26 cellular contexts compared by ENCODE assay signal in genomic region chr16:89023151-89023551, GRCh38. TPM values are rescaled to one million over a fixed set of nuclear protein-coding genes. Genes with fewer than 3 reads are reported as not detected.
DNase-seq lines count a peak whose midpoint lies in the region; ATAC-seq, FAIRE-seq and TF ChIP-seq lines count a peak whose summit lies in the region.
"Had no signal": no experiment of that assay in that cellular context is flagged by ENCODE, and none has a peak within 500 bp of the region (broad histone marks: within the 10 kb centered on the region; RNA-seq: fewer than 3 reads in every experiment).

No MANE protein-coding gene starts in this region.

- H3K9ac ChIP-seq in kidney (ENCODE audit: low read length in 2 of 2) = no peak overlapping the region
- H3K9ac ChIP-seq: SK-N-SH had no signal

- H3K27ac ChIP-seq in RWPE2 (ENCODE audit: poor library complexity, severe bottlenecking) (no peak overlapping the region), kidney (ENCODE audit: low read depth in 2 of 2, low read length in 2 of 2) (no peak overlapping the region)
- H3K27ac ChIP-seq: epithelial cell of prostate, heart right ventricle, right lobe of liver, thyroid gland had no signal

- H3K4me3 ChIP-seq in RWPE2 (ENCODE audit: severe bottlenecking) = no peak overlapping the region
- H3K4me3 ChIP-seq in kidney (ENCODE audit: low read length in 2 of 2) = no peak overlapping the region
- H3K4me3 ChIP-seq: heart right ventricle, right lobe of liver, thyroid gland had no signal

- no peaks in the 10 kb centered on the region for H3K4me1 ChIP-seq in RWPE2 (ENCODE audit: insufficient read depth, poor library complexity, severe bottlenecking)
- H3K4me1 ChIP-seq in kidney (ENCODE audit: control insufficient read depth in 1 of 2, insufficient read depth in 1 of 2, low read depth in 1 of 2, low read length in 2 of 2) = no peaks in the 10 kb centered on the region
- H3K4me1 ChIP-seq: heart right ventricle, right lobe of liver, thyroid gland had no signal

- no peak overlapping the region for H3K4me3 Mint-ChIP-seq in activated naive CD8-positive, alpha-beta T cell
- H3K4me3 Mint-ChIP-seq in activated naive CD8-positive, alpha-beta T cell treated with anti-CD3 and anti-CD28 coated beads for 36 hours = no peak overlapping the region
- no peak overlapping the region for H3K4me3 Mint-ChIP-seq in stimulated activated effector memory CD8-positive, alpha-beta T cell treated with anti-CD3 and anti-CD28 coated beads, Interleukin-12 subunit alpha, Interleukin-12 subunit beta, amount 100 ng/mL, for 72 hours
- H3K4me3 Mint-ChIP-seq: memory B cell; stimulated activated naive CD8-positive, alpha-beta T cell treated with anti-CD3 and anti-CD28 coated beads, Interleukin-15, amount 100 ng/mL, for 72 hours had no signal

- intact Hi-C loops in kidney (cut with DNase I) = no loop called here

- peaks cover 10% of the 10 kb centered on the region for H3K9me3 Mint-ChIP-seq in activated naive CD8-positive, alpha-beta T cell (ENCODE audit: low read depth)
- peaks cover 21% of the 10 kb centered on the region for H3K9me3 Mint-ChIP-seq in activated naive CD8-positive, alpha-beta T cell treated with anti-CD3 and anti-CD28 coated beads for 36 hours
- H3K9me3 Mint-ChIP-seq in stimulated activated effector memory CD8-positive, alpha-beta T cell treated with anti-CD3 and anti-CD28 coated beads, Interleukin-12 subunit alpha, Interleukin-12 subunit beta, amount 100 ng/mL, for 72 hours = peaks cover 9% of the 10 kb centered on the region

- no peaks in the 10 kb centered on the region for H3K36me3 ChIP-seq in RWPE2 (ENCODE audit: low read depth)
- H3K36me3 ChIP-seq in kidney (ENCODE audit: control insufficient read depth in 1 of 2, insufficient read depth in 2 of 2, low read length in 2 of 2) = no peaks in the 10 kb centered on the region
- H3K36me3 ChIP-seq: heart right ventricle, right lobe of liver, thyroid gland had no signal

- peaks cover 4% of the 10 kb centered on the region for H3K36me3 Mint-ChIP-seq in activated naive CD8-positive, alpha-beta T cell
- peaks cover 14% of the 10 kb centered on the region for H3K36me3 Mint-ChIP-seq in activated naive CD8-positive, alpha-beta T cell treated with anti-CD3 and anti-CD28 coated beads for 36 hours
- H3K36me3 Mint-ChIP-seq in stimulated activated effector memory CD8-positive, alpha-beta T cell treated with anti-CD3 and anti-CD28 coated beads, Interleukin-12 subunit alpha, Interleukin-12 subunit beta, amount 100 ng/mL, for 72 hours = peaks cover 16% of the 10 kb centered on the region

- ATAC-seq in RWPE2 (ENCODE audit: low read depth) (no peak), GM19452 (IDR thresholded peaks at IDR 0.05; ENCODE audit: unreplicated experiment) (no peak), HG03565 (IDR thresholded peaks at IDR 0.05; ENCODE audit: unreplicated experiment) (no peak)
- ATAC-seq in stimulated activated effector memory CD8-positive, alpha-beta T cell treated with anti-CD3 and anti-CD28 coated beads, Interleukin-12 subunit alpha, Interleukin-12 subunit beta, amount 100 ng/mL, for 72 hours = no peak
- ATAC-seq: stimulated activated naive CD8-positive, alpha-beta T cell treated with anti-CD3 and anti-CD28 coated beads, Interleukin-15, amount 100 ng/mL, for 72 hours had no signal

- H3K27me3 ChIP-seq in RWPE2 (ENCODE audit: insufficient read depth, poor library complexity, severe bottlenecking) = peaks cover 41% of the 10 kb centered on the region
- H3K27me3 ChIP-seq: thyroid gland had no signal

- no peak for TF ChIP-seq CTCF in RWPE2 (IDR thresholded peaks at IDR 0.05; ENCODE audit: poor library complexity, severe bottlenecking)
- TF ChIP-seq CTCF in kidney (IDR thresholded peaks at IDR 0.05; ENCODE audit: borderline replicate concordance, extremely low read depth, insufficient read depth) = no peak

- H3K27ac Mint-ChIP-seq in activated naive CD8-positive, alpha-beta T cell = peak overlapping the region; percentile 3
- no peak overlapping the region for H3K27ac Mint-ChIP-seq in activated naive CD8-positive, alpha-beta T cell treated with anti-CD3 and anti-CD28 coated beads for 36 hours
- H3K27ac Mint-ChIP-seq in stimulated activated effector memory CD8-positive, alpha-beta T cell treated with anti-CD3 and anti-CD28 coated beads, Interleukin-12 subunit alpha, Interleukin-12 subunit beta, amount 100 ng/mL, for 72 hours = peak overlapping the region; percentile 72
- H3K27ac Mint-ChIP-seq: memory B cell; stimulated activated naive CD8-positive, alpha-beta T cell treated with anti-CD3 and anti-CD28 coated beads, Interleukin-15, amount 100 ng/mL, for 72 hours had no signal

- no peak for DNase-seq in activated naive CD8-positive, alpha-beta T cell treated with anti-CD3 and anti-CD28 coated beads for 36 hours
- DNase-seq in RWPE2 (ENCODE audit: low spot score) = peak; percentile 20
- peak; percentile 45 for DNase-seq in kidney
- DNase-seq in stimulated activated effector memory CD8-positive, alpha-beta T cell treated with anti-CD3 and anti-CD28 coated beads, Interleukin-12 subunit alpha, Interleukin-12 subunit beta, amount 100 ng/mL, for 72 hours (ENCODE audit: low spot score in 2 of 2) = no peak
- no peak for DNase-seq in stimulated activated naive CD4-positive, alpha-beta T cell treated with Interleukin-2 at 50 U/mL for 16 hours (lab: John Stamatoyannopoulos, UW)
- DNase-seq: activated CD4-positive, alpha-beta T cell treated with anti-CD3 and anti-CD28 coated beads, Interleukin-2, amount 50 U/mL, for 1 hour; AML-193; GDM1; GOT3; NCI-H1092; NCI-H187 treated with DMSO at 0.1 percent for 48 hours; NCI-H2227 treated with DMSO at 0.1 percent for 48 hours; RPMI8226; SK-N-SH; stimulated activated naive CD8-positive, alpha-beta T cell treated with anti-CD3 and anti-CD28 coated beads, Interleukin-15, amount 100 ng/mL, for 72 hours; thyroid gland had no signal

- peaks cover 2% of the 10 kb centered on the region for H3K27me3 Mint-ChIP-seq in activated naive CD8-positive, alpha-beta T cell
- H3K27me3 Mint-ChIP-seq in activated naive CD8-positive, alpha-beta T cell treated with anti-CD3 and anti-CD28 coated beads for 36 hours = peaks cover 7% of the 10 kb centered on the region
- H3K27me3 Mint-ChIP-seq: stimulated activated naive CD8-positive, alpha-beta T cell treated with anti-CD3 and anti-CD28 coated beads, Interleukin-15, amount 100 ng/mL, for 72 hours had no signal

- H3K9me3 ChIP-seq in RWPE2 (ENCODE audit: severe bottlenecking) = no peaks in the 10 kb centered on the region
- peaks cover 2 to 11% of the 10 kb centered on the region in 2 donors for H3K9me3 ChIP-seq in kidney (ENCODE audit: control insufficient read depth in 1 of 2, low read length in 2 of 2)
- H3K9me3 ChIP-seq: right lobe of liver, thyroid gland had no signal

- peaks cover 12% of the 10 kb centered on the region for H3K4me1 Mint-ChIP-seq in activated naive CD8-positive, alpha-beta T cell (ENCODE audit: low read depth)
- H3K4me1 Mint-ChIP-seq in activated naive CD8-positive, alpha-beta T cell treated with anti-CD3 and anti-CD28 coated beads for 36 hours = peaks cover 14% of the 10 kb centered on the region
- peaks cover 51% of the 10 kb centered on the region for H3K4me1 Mint-ChIP-seq in stimulated activated effector memory CD8-positive, alpha-beta T cell treated with anti-CD3 and anti-CD28 coated beads, Interleukin-12 subunit alpha, Interleukin-12 subunit beta, amount 100 ng/mL, for 72 hours

- no peak for FAIRE-seq in kidney (lab: Jason Lieb, UNC)
- FAIRE-seq: A204.1, GM18507 had no signal

RNA-seq across cellular contexts. Expression of gene CBFA2T3, which starts 46.1 kb away (rescaled TPM):
- total RNA-seq in activated naive CD8-positive, alpha-beta T cell treated with anti-CD3 and anti-CD28 coated beads for 36 hours = under 1 TPM; 0.28 to 0.56 TPM
- 8.0 TPM for total RNA-seq in kidney
- polyA plus RNA-seq in kidney (ENCODE audit: insufficient read depth, low read depth, low replicate concordance) = 0.75 TPM
- total RNA-seq: osteocyte had no signal
- polyA plus RNA-seq: SK-N-SH had no signal

Comparison
In these comparisons a context has a peak if more than half of its experiments do, and no peak if none do; other contexts are left out.
1. DNase-seq: peak in RWPE2 (single experiment) and kidney (single experiment); none in activated naive CD8-positive, alpha-beta T cell treated with anti-CD3 and anti-CD28 coated beads for 36 hours (single experiment), stimulated activated effector memory CD8-positive, alpha-beta T cell treated with anti-CD3 and anti-CD28 coated beads, Interleukin-12 subunit alpha, Interleukin-12 subunit beta, amount 100 ng/mL, for 72 hours (0 of 2) and stimulated activated naive CD4-positive, alpha-beta T cell treated with Interleukin-2 at 50 U/mL for 16 hours (single experiment).